Comparison of ENCODE assay signal across 8 cellular contexts in the genomic region with DNA sequence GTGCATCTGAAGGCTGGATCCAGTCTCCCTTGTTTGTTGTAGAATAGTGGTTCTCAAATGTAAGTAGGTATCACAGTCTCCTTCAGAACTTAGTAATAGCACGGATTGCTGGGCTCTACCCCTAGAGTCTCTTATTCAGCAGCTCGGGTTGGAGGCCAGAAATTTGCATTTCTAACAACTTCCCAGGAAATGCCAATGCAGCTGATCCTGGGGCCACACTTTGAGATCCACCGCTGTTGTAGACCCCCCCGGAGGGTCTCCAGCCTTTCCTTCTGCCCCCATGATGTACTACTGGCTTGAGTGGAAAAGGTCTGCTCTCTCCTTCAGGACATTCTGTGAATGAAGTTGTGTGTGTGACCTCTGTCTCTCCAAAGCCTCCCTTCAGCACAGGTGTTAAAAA.
"Had no signal": no experiment of that assay in that cellular context is flagged by ENCODE, and none has a peak within 500 bp of the region (broad histone marks: within the 10 kb centered on the region; RNA-seq: fewer than 3 reads in every experiment).

No MANE protein-coding gene starts in this region.

- H3K4me3 ChIP-seq: HAP-1, K562 had no signal

- H3K4me3 Mint-ChIP-seq: HFFc6 had no signal

- H3K27ac Mint-ChIP-seq: HFFc6 had no signal

- DNase-seq: GOT3, H7, HFFc6, IMR-90, KG1 had no signal

- H3K9me3 ChIP-seq: HAP-1 had no signal

- H3K36me3 ChIP-seq: HAP-1 had no signal

- H3K4me1 ChIP-seq: HAP-1 had no signal

- ATAC-seq: HCT116 had no signal
